13 cellular contexts compared by ENCODE assay signal in the genomic region with DNA sequence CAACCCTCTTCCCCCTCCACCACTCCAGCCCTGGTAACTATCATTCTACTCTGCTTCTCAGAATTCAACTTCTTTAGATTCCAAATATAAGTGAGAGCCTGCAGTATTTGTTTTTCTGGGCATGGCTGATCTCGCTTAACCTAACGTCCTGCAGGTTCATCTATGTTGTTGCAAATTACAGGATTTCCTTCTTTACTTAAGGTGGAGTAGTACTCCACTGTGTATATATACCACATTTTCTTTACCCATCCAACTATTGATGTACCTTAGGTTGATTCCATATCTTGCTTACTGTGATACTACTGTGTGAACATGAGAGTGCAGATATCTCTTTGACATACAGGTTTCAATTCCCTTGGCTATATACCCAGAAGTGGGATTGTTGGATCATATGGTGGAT.
DNase-seq lines count a peak whose midpoint lies in the region; TF ChIP-seq lines count a peak whose summit lies in the region.
"Had no signal": no experiment of that assay in that cellular context is flagged by ENCODE, and none has a peak within 500 bp of the region (broad histone marks: within the 10 kb centered on the region; RNA-seq: fewer than 3 reads in every experiment).

No MANE protein-coding gene starts in this region.

- H3K4me2 ChIP-seq in skeletal muscle satellite cell (ENCODE audit: low read length), result no peak overlapping the region
- H3K4me2 ChIP-seq: A549 had no signal

- intact Hi-C loops in colonic mucosa (cut with DNase I), result loop anchor here (5.0 kb wide), 1 partner anchor 204 kb away; a partner anchor contains a TSS
- intact Hi-C loops in head of caudate nucleus (cut with DNase I), result no loop called here

- no peak for TF ChIP-seq CTCF in colonic mucosa (IDR thresholded peaks at IDR 0.05)

- H3K4me3 ChIP-seq in colonic mucosa (no peak overlapping the region), skeletal muscle satellite cell (ENCODE audit: low read length) (no peak overlapping the region)
- H3K4me3 ChIP-seq: A549, GM12878, HAP-1 had no signal

- H3K36me3 ChIP-seq in colonic mucosa, result no peaks in the 10 kb centered on the region
- H3K36me3 ChIP-seq in skeletal muscle satellite cell (ENCODE audit: insufficient read depth, low read length), result no peaks in the 10 kb centered on the region
- H3K36me3 ChIP-seq: BE2C, HAP-1 had no signal

- H3K27me3 ChIP-seq in colonic mucosa (no peaks in the 10 kb centered on the region), skeletal muscle satellite cell (ENCODE audit: control insufficient read depth, insufficient read depth, low read length) (no peaks in the 10 kb centered on the region)
- H3K27me3 ChIP-seq: BE2C had no signal

- H3K4me1 ChIP-seq in colonic mucosa, result no peaks in the 10 kb centered on the region
- peaks cover 42% of the 10 kb centered on the region for H3K4me1 ChIP-seq in skeletal muscle satellite cell (ENCODE audit: control insufficient read depth, insufficient read depth, low read length)
- H3K4me1 ChIP-seq: HAP-1 had no signal

- peak overlapping the region; percentile 10 for H3K27ac ChIP-seq in colonic mucosa
- H3K27ac ChIP-seq: A549, C4-2B had no signal

- no peak overlapping the region for H3K9ac ChIP-seq in colonic mucosa (ENCODE audit: low read depth in 2 of 2, low read length in 2 of 2)
- peak overlapping the region; percentile 28 for H3K9ac ChIP-seq in skeletal muscle satellite cell (ENCODE audit: low read depth, low read length)

- DNase-seq in NCI-H748 (lab: John Stamatoyannopoulos, UW; ENCODE audit: unreplicated experiment) (peak; percentile 57), colonic mucosa (no peak), T-helper 9 cell (no peak), head of caudate nucleus (no peak), islet precursor cell (no peak)
- DNase-seq: BE2C; CD4-positive, alpha-beta memory T cell; DMS79 had no signal

- H3K9me3 ChIP-seq in colonic mucosa, result no peaks in the 10 kb centered on the region
- no peaks in the 10 kb centered on the region for H3K9me3 ChIP-seq in skeletal muscle satellite cell (replicated peaks; ENCODE audit: low read length)
- H3K9me3 ChIP-seq: A549, BE2C, HAP-1 had no signal
